30 cellular contexts compared by ENCODE assay signal in the genomic region with DNA sequence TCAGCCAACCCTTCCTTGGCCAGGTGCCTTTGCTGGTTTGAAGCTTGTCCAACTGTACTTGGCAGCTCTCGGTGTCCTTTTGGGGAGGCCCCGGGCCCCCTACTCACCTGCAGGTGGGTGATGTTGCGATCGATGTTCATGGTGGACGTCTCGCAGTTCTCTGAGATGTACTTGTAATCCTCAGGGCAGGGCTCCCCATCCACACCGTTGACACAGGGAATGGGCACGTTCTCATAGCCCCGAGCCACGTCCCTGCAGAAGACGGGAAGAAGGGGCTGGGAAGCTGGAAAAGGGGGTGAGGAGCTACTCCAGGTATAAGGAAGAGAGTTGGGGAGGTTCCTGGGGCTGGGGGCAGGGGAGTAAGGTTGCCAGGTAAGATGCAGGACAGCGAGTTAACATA. TPM values are rescaled to one million over a fixed set of nuclear protein-coding genes. Genes with fewer than 3 reads are reported as not detected.
DNase-seq lines count a peak whose midpoint lies in the region; ATAC-seq, FAIRE-seq and TF ChIP-seq lines count a peak whose summit lies in the region.
"Had no signal": no experiment of that assay in that cellular context is flagged by ENCODE, and none has a peak within 500 bp of the region (broad histone marks: within the 10 kb centered on the region; RNA-seq: fewer than 3 reads in every experiment).

No MANE protein-coding gene starts in this region.

- no peak overlapping the region for H3K18ac ChIP-seq in H1 (ENCODE audit: extremely low read depth, low read length)

- no peak overlapping the region for H3K9ac ChIP-seq in H1 (replicated peaks in 1 of 4; ENCODE audit: extremely low read depth in 1 of 4, low read depth in 3 of 4, low read length in 3 of 4)
- H3K9ac ChIP-seq: BLaER1 had no signal

- POLR2A ChIA-PET in H1 (lab: Charles Lee; ENCODE audit: partially characterized antibody), result interaction anchor here (0.6 to 3.2 kb wide), 11 partner anchors 8 to 77 kb away, joined by 3 to 10 read pairs (median 3); a partner anchor contains a TSS

- no peak overlapping the region for H3K4ac ChIP-seq in H1 (replicated peaks; ENCODE audit: insufficient read length, low read depth, low read length)

- TF ChIP-seq EP300 in H1 (IDR thresholded peaks at IDR 0.05; ENCODE audit: borderline replicate concordance in 1 of 2, low read depth in 2 of 2, low read length in 2 of 2) (no peak), suprapubic skin (IDR thresholded peaks at IDR 0.05) (no peak)

- H2BK20ac ChIP-seq in H1 (ENCODE audit: low read length), result no peak overlapping the region

- no peak overlapping the region for H2AFZ ChIP-seq in H1 (ENCODE audit: low read length)

- H3K23ac ChIP-seq in H1 (ENCODE audit: insufficient read length), result no peak overlapping the region

- H2AK5ac ChIP-seq in H1 (ENCODE audit: low read depth, low read length), result no peak overlapping the region

- WGBS in H1 (ENCODE audit: extremely low coverage in 1 of 2, insufficient coverage in 1 of 2, insufficient read length in 1 of 2, insufficient replicate concordance in 2 of 2, low coverage in 1 of 2, low lambda C conversion rate in 2 of 2, missing lambda C conversion rate in 1 of 2), 2 experiments, result 87% methylated on average over 12 of the region's 12 CpGs; no CpG with 5 or more reads in 1 of the 2 experiments
- 86% methylated on average over 10 of the region's 12 CpGs for WGBS in suprapubic skin

- TF ChIP-seq CTCF in WERI-Rb-1 (IDR thresholded peaks at IDR 0.05; ENCODE audit: low read depth, low read length) (no peak), H1 (IDR thresholded peaks at IDR 0.05; ENCODE audit: control extremely low read depth in 1 of 3, insufficient read depth in 1 of 3, low read depth in 1 of 3, low read length in 3 of 3) (no peak), suprapubic skin (IDR thresholded peaks at IDR 0.05) (no peak)

- peak overlapping the region; percentile 12 for H3K56ac ChIP-seq in H1 (replicated peaks; ENCODE audit: insufficient read length, low read depth, low read length)

- H4K20me1 ChIP-seq in H1 (replicated peaks in 1 of 2; ENCODE audit: control insufficient read depth in 1 of 2, insufficient read depth in 2 of 2, low read length in 2 of 2), result peaks cover 5 to 26% of the 10 kb centered on the region in 2 experiments

- no peak overlapping the region for H2BK120ac ChIP-seq in H1 (replicated peaks; ENCODE audit: low read depth, low read length)

- H3K23me2 ChIP-seq in H1 (ENCODE audit: low read depth, low read length), result no peaks in the 10 kb centered on the region

- no peak for TF ChIP-seq RAD21 in H1 (IDR thresholded peaks at IDR 0.05 in 1 of 2, conservative IDR thresholded peaks at IDR 0.05 in 1 of 2; ENCODE audit: low read depth in 2 of 2, low read length in 2 of 2)

- ATAC-seq in GM18907 (IDR thresholded peaks at IDR 0.05; ENCODE audit: unreplicated experiment), result no peak
- ATAC-seq: GM12878 had no signal

- H2BK12ac ChIP-seq in H1 (ENCODE audit: low read depth, low read length), result no peak overlapping the region

- no peak for FAIRE-seq in H1 (lab: Jason Lieb, UNC)
- FAIRE-seq: A204.1, GM12878, GM12892, GM18507, GM19239 had no signal

- H4K91ac ChIP-seq in H1 (replicated peaks; ENCODE audit: insufficient read length, low read length), result no peak overlapping the region

- no peak overlapping the region for H3K14ac ChIP-seq in H1 (ENCODE audit: insufficient read length)

- no peak overlapping the region for H2BK5ac ChIP-seq in H1 (ENCODE audit: low read depth, low read length)

- DNase-seq in H7 (peak; percentile 35), WERI-Rb-1 (no peak), H1 (ENCODE audit: low read depth in 1 of 2, low spot score in 2 of 2) (no peak), NCI-H526 (lab: John Stamatoyannopoulos, UW) (no peak), suprapubic skin (ENCODE audit: low spot score in 2 of 2) (no peak)
- DNase-seq: 8988T; ACHN; BE2C; C1 segment of cervical spinal cord; CD4-positive, alpha-beta memory T cell; CD4-positive, CD25-positive, alpha-beta regulatory T cell; CD8-positive, alpha-beta memory T cell; COR-L47; DMS 273 treated with DMSO at 0.1 percent for 48 hours; DMS153; DMS53; DMS79; DND-41; EL; GDM1 had no signal

- H3K4me3 ChIP-seq in H7 (ENCODE audit: insufficient read depth, low read depth, low read length), result no peak overlapping the region
- H3K4me3 ChIP-seq in WERI-Rb-1 (ENCODE audit: low read depth, low read length), result no peak overlapping the region
- H3K4me3 ChIP-seq in H1 (ENCODE audit: extremely low read depth in 1 of 4, insufficient read depth in 2 of 4, low read depth in 3 of 4, low read length in 4 of 4), result no peak overlapping the region
- H3K4me3 ChIP-seq in suprapubic skin, result no peak overlapping the region
- H3K4me3 ChIP-seq: BLaER1, GM12878 had no signal

- CTCF ChIA-PET in H1 (lab: Charles Lee; ENCODE audit: partially characterized antibody), result interaction anchor here (0.6 to 2.4 kb wide), 9 partner anchors 13 to 100 kb away, joined by 3 to 7 read pairs (median 4); a partner anchor contains a TSS

- H4K8ac ChIP-seq in H1 (ENCODE audit: extremely low read depth, insufficient read depth, low read length), result peak overlapping the region; percentile 4; the same call in 1 of the 2 replicates

- H3K27ac ChIP-seq in WERI-Rb-1 (peak overlapping the region; percentile 84; the same call in 1 of the 2 replicates), H1 (ENCODE audit: low read depth, low read length) (no peak overlapping the region), suprapubic skin (no peak overlapping the region)
- H3K27ac ChIP-seq: BLaER1 had no signal

- H2BK15ac ChIP-seq in H1 (ENCODE audit: low read length), result no peak overlapping the region

- H3K36me3 ChIP-seq in H7 (replicated peaks; ENCODE audit: control insufficient read depth, insufficient read depth, low read length), result peaks cover 65% of the 10 kb centered on the region
- peaks cover 97% of the 10 kb centered on the region for H3K36me3 ChIP-seq in WERI-Rb-1
- H3K36me3 ChIP-seq in H1 (ENCODE audit: control insufficient read depth in 2 of 4, insufficient read depth in 4 of 4, low read length in 3 of 4), result peaks cover 45 to 81% (median 71%) of the 10 kb centered on the region in 4 experiments
- peaks cover 91% of the 10 kb centered on the region for H3K36me3 ChIP-seq in suprapubic skin

- H3K9me3 ChIP-seq in WERI-Rb-1 (ENCODE audit: severe bottlenecking) (no peaks in the 10 kb centered on the region), H1 (ENCODE audit: insufficient read depth in 2 of 2, low read depth in 1 of 2, low read length in 1 of 2) (no peaks in the 10 kb centered on the region), suprapubic skin (no peaks in the 10 kb centered on the region)
- H3K9me3 ChIP-seq: BE2C, BLaER1 had no signal

- H3K79me2 ChIP-seq in H1 (ENCODE audit: control insufficient read depth in 1 of 2, insufficient read depth in 2 of 2, low read length in 2 of 2), result no peaks in the 10 kb centered on the region; a peak in 1 of 4 replicates

- TF ChIP-seq POLR2A in H1 (IDR thresholded peaks at IDR 0.05; ENCODE audit: control extremely low read depth in 1 of 2, low read depth in 2 of 2, low read length in 2 of 2) (no peak), suprapubic skin (IDR thresholded peaks at IDR 0.05) (no peak)

- H3K4me1 ChIP-seq in H1 (replicated peaks in 1 of 4; ENCODE audit: control insufficient read depth in 3 of 4, insufficient read depth in 4 of 4, low read length in 3 of 4), result peaks cover 0 to 5% (median 0%) of the 10 kb centered on the region in 4 experiments; a peak in 1 of 7 replicates
- H3K4me1 ChIP-seq in suprapubic skin, result no peaks in the 10 kb centered on the region
- H3K4me1 ChIP-seq: BLaER1 had no signal

- H3K27me3 ChIP-seq in H7 (ENCODE audit: control insufficient read depth, insufficient read depth, low read length) (no peaks in the 10 kb centered on the region), WERI-Rb-1 (ENCODE audit: insufficient read depth, low read depth, severe bottlenecking) (no peaks in the 10 kb centered on the region), H1 (replicated peaks in 1 of 4; ENCODE audit: control insufficient read depth in 3 of 4, extremely low read depth in 1 of 4, insufficient read depth in 3 of 4, low read length in 3 of 4) (no peaks in the 10 kb centered on the region), suprapubic skin (no peaks in the 10 kb centered on the region)
- H3K27me3 ChIP-seq: BE2C, BLaER1 had no signal

- H3K4me2 ChIP-seq in H1 (ENCODE audit: insufficient read depth in 1 of 2, low read depth in 2 of 2, low read length in 2 of 2), result no peak overlapping the region
- H3K4me2 ChIP-seq: BLaER1 had no signal

- no peaks in the 10 kb centered on the region; the same call in 1 of the 2 replicates for H3K79me1 ChIP-seq in H1 (ENCODE audit: low read depth, low read length)

- H4K5ac ChIP-seq in H1 (ENCODE audit: insufficient read length, low read depth, low read length), result no peak overlapping the region

RNA-seq across cellular contexts. Expression of a gene that starts 4.9 kb away (rescaled TPM):
- 0.42 and 0.48 TPM in 2 replicates for total RNA-seq in H7 (2014; rRNA removed; shearing (Covaris generic))
- 2.5 and 4.8 TPM in 2 replicates for total RNA-seq in H1 (2021; fragmentation: NEBNext Ultra II Directional; extraction: Animal tissue kit (Norgen Biotek cat#: 25700))
- polyA plus RNA-seq in H1 (2011; rRNA removed), result 7.0 and 7.1 TPM in 2 replicates
- polyA plus RNA-seq in H1 (2011; cell fraction: cytosol; rRNA removed), result 5.1 TPM
- 10.7 TPM for polyA plus RNA-seq in H1 (2011; cell fraction: nucleus; rRNA removed)
- polyA plus RNA-seq in H1 (2012, experiment 1 of 2), result 2.2 to 4.4 TPM (median 3.8 TPM) in 4 replicates
- 2.9 TPM for polyA plus RNA-seq in H1 (2012, experiment 2 of 2)
- 3.5 TPM for polyA plus RNA-seq in H1 (2013, experiment 1 of 2)
- 2.6 TPM for polyA plus RNA-seq in H1 (2013, experiment 2 of 2)
- polyA minus RNA-seq in H1 (2011; rRNA and poly(A)+ RNA removed), result 5.3 and 5.8 TPM in 2 replicates
- 1.8 TPM for polyA minus RNA-seq in H1 (2011; cell fraction: cytosol; rRNA and poly(A)+ RNA removed)
- polyA minus RNA-seq in H1 (2011; cell fraction: nucleus; rRNA and poly(A)+ RNA removed), result 4.1 TPM
- 1 to 10 TPM; 1.4 to 7.4 (median 4.1) TPM for total RNA-seq in suprapubic skin
- total RNA-seq: A673; CD4-positive, alpha-beta memory T cell; CD8-positive, alpha-beta memory T cell; Daoy had no signal
- polyA plus RNA-seq: CD4-positive, CD25-positive, alpha-beta regulatory T cell; CD8-positive, alpha-beta memory T cell had no signal

RNA-seq across cellular contexts. Expression of a gene that starts 13.8 kb away (rescaled TPM):
- 134 and 136 TPM in 2 replicates for total RNA-seq in H7 (2014; rRNA removed; shearing (Covaris generic))
- total RNA-seq in H1 (2021; fragmentation: NEBNext Ultra II Directional; extraction: Animal tissue kit (Norgen Biotek cat#: 25700)), result 177 and 183 TPM in 2 replicates
- polyA plus RNA-seq in H1 (2011; rRNA removed), result 125 and 187 TPM in 2 replicates
- 135 TPM for polyA plus RNA-seq in H1 (2011; cell fraction: cytosol; rRNA removed)
- 340 TPM for polyA plus RNA-seq in H1 (2011; cell fraction: nucleus; rRNA removed)
- 142 to 212 TPM (median 202 TPM) in 4 replicates for polyA plus RNA-seq in H1 (2012, experiment 1 of 2)
- 230 TPM for polyA plus RNA-seq in H1 (2012, experiment 2 of 2)
- polyA plus RNA-seq in H1 (2013, experiment 1 of 2), result 102 TPM
- 97.3 TPM for polyA plus RNA-seq in H1 (2013, experiment 2 of 2)
- polyA minus RNA-seq in H1 (2011; rRNA and poly(A)+ RNA removed), result 161 and 275 TPM in 2 replicates
- 127 TPM for polyA minus RNA-seq in H1 (2011; cell fraction: cytosol; rRNA and poly(A)+ RNA removed)
- 86.5 TPM for polyA minus RNA-seq in H1 (2011; cell fraction: nucleus; rRNA and poly(A)+ RNA removed)
- total RNA-seq in suprapubic skin, result 10 to 100 TPM; 38.7 to 48.9 (median 42.9) TPM

RNA-seq across cellular contexts. Expression of a gene that starts 18.2 kb away (rescaled TPM):
- total RNA-seq in H7 (2014; rRNA removed; shearing (Covaris generic)), result 7.9 and 8.7 TPM in 2 replicates
- 40.8 and 42.1 TPM in 2 replicates for total RNA-seq in H1 (2021; fragmentation: NEBNext Ultra II Directional; extraction: Animal tissue kit (Norgen Biotek cat#: 25700))
- polyA plus RNA-seq in H1 (2011; rRNA removed), result 20.7 and 32.4 TPM in 2 replicates
- polyA plus RNA-seq in H1 (2011; cell fraction: cytosol; rRNA removed), result 20.8 TPM
- 20.9 TPM for polyA plus RNA-seq in H1 (2011; cell fraction: nucleus; rRNA removed)
- 25.2 to 45.3 TPM (median 37.7 TPM) in 4 replicates for polyA plus RNA-seq in H1 (2012, experiment 1 of 2)
- polyA plus RNA-seq in H1 (2012, experiment 2 of 2), result 13.2 TPM
- polyA plus RNA-seq in H1 (2013, experiment 1 of 2), result 14.2 TPM
- polyA plus RNA-seq in H1 (2013, experiment 2 of 2), result 13.7 TPM
- polyA minus RNA-seq in H1 (2011; rRNA and poly(A)+ RNA removed), result 22.3 and 24.1 TPM in 2 replicates
- polyA minus RNA-seq in H1 (2011; cell fraction: cytosol; rRNA and poly(A)+ RNA removed), result 31.1 TPM
- polyA minus RNA-seq in H1 (2011; cell fraction: nucleus; rRNA and poly(A)+ RNA removed), result 18.2 TPM
- total RNA-seq in suprapubic skin, result 1 to 10 TPM in 3 of 4 donors, under 1 TPM in 1; 0.49 to 2.6 (median 1.5) TPM
- polyA plus RNA-seq: CD14-positive monocyte; CD4-positive, alpha-beta memory T cell; CD4-positive, CD25-positive, alpha-beta regulatory T cell; CD8-positive, alpha-beta memory T cell had no signal

RNA-seq across cellular contexts. Expression of a gene that starts 21.1 kb away (rescaled TPM):
- total RNA-seq in H7 (2014; rRNA removed; shearing (Covaris generic)), result 56.2 and 58.6 TPM in 2 replicates
- 41.2 and 43.4 TPM in 2 replicates for total RNA-seq in H1 (2021; fragmentation: NEBNext Ultra II Directional; extraction: Animal tissue kit (Norgen Biotek cat#: 25700))
- polyA plus RNA-seq in H1 (2011; rRNA removed), result 65.6 and 72.1 TPM in 2 replicates
- 61.7 TPM for polyA plus RNA-seq in H1 (2011; cell fraction: cytosol; rRNA removed)
- polyA plus RNA-seq in H1 (2011; cell fraction: nucleus; rRNA removed), result 62.9 TPM
- polyA plus RNA-seq in H1 (2012, experiment 1 of 2), result 40.8 to 53.4 TPM (median 48.4 TPM) in 4 replicates
- 77.0 TPM for polyA plus RNA-seq in H1 (2012, experiment 2 of 2)
- 72.8 TPM for polyA plus RNA-seq in H1 (2013, experiment 1 of 2)
- polyA plus RNA-seq in H1 (2013, experiment 2 of 2), result 82.9 TPM
- polyA minus RNA-seq in H1 (2011; rRNA and poly(A)+ RNA removed), result 50.5 and 58.6 TPM in 2 replicates
- 22.2 TPM for polyA minus RNA-seq in H1 (2011; cell fraction: cytosol; rRNA and poly(A)+ RNA removed)
- 18.5 TPM for polyA minus RNA-seq in H1 (2011; cell fraction: nucleus; rRNA and poly(A)+ RNA removed)
- total RNA-seq in suprapubic skin, result 10 to 100 TPM; 22.2 to 42.7 (median 39.8) TPM

RNA-seq across cellular contexts. Expression of a gene that starts 43.8 kb away (rescaled TPM):
- total RNA-seq in H7 (2014; rRNA removed; shearing (Covaris generic)), result 0.63 and 1.7 TPM in 2 replicates
- 0.26 and 0.61 TPM in 2 replicates for total RNA-seq in H1 (2021; fragmentation: NEBNext Ultra II Directional; extraction: Animal tissue kit (Norgen Biotek cat#: 25700))
- 0.38 and 1.0 TPM in 2 replicates for polyA plus RNA-seq in H1 (2011; rRNA removed)
- polyA plus RNA-seq in H1 (2011; cell fraction: cytosol; rRNA removed), result 1.0 TPM
- polyA plus RNA-seq in H1 (2011; cell fraction: nucleus; rRNA removed), result 0.98 TPM
- 0.44 to 1.3 TPM (median 0.91 TPM) in 4 replicates for polyA plus RNA-seq in H1 (2012, experiment 1 of 2)
- polyA plus RNA-seq in H1 (2012, experiment 2 of 2), result 0.34 TPM
- 0.41 TPM for polyA plus RNA-seq in H1 (2013, experiment 1 of 2)
- polyA plus RNA-seq in H1 (2013, experiment 2 of 2), result 0.11 TPM
- 0.25 and 0.88 TPM in 2 replicates for polyA minus RNA-seq in H1 (2011; rRNA and poly(A)+ RNA removed)
- 3.3 TPM for polyA minus RNA-seq in H1 (2011; cell fraction: cytosol; rRNA and poly(A)+ RNA removed)
- polyA minus RNA-seq in H1 (2011; cell fraction: nucleus; rRNA and poly(A)+ RNA removed), result not detected
- 1 to 10 TPM; 2.6 to 6.4 (median 4.1) TPM for total RNA-seq in suprapubic skin
- polyA plus RNA-seq: CD4-positive, alpha-beta memory T cell; CD8-positive, alpha-beta memory T cell had no signal
